In the genomic region with DNA sequence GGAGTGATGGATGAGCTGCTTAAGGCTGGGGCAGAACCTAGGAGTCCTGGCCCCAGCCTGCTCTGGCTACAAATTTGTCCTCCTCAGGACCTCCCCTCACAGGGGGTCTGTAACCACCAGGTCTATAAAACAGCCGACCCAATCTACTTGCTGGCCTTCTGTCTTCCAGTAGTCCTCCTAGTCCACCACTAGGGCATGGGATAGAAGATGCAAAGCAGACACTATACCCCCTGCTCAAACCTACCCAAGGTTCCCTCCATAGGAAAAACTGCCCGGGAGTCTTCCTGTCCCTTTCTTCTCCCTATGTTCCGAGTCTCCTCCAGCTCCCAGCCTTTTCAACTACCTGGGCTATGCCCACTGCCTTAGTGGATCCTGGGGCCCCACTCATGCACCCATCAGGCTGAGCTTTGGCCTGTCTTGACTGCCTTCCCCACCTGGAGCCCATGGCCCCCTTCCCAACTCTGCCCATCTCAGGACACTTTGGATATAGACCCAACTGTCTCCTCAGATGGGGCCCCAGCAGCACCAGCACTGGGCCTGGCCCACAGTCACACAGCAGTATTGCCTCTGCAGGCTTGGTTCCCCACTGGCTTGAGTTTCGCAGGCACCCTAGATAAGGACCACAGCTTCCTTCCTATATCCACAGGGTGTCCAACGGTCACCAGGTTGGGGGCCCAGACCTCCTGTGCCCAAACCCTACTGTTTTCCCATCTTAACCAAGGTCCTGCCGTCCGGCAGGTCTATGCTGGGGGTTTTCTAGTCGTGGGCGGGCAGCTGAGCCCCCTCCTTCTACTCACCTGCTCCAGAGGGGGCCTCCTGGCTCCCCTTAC, we compare ENCODE assay signal across 9 cellular contexts. TPM values are rescaled to one million over a fixed set of nuclear protein-coding genes. Genes with fewer than 3 reads are reported as not detected.
DNase-seq lines count a peak whose midpoint lies in the region; ATAC-seq and TF ChIP-seq lines count a peak whose summit lies in the region.
"Had no signal": no experiment of that assay in that cellular context is flagged by ENCODE, and none has a peak within 500 bp of the region (broad histone marks: within the 10 kb centered on the region; RNA-seq: fewer than 3 reads in every experiment).

No MANE protein-coding gene starts in this region.

- H3K27me3 ChIP-seq in mononuclear cell (ENCODE audit: insufficient read depth, low read length): no peaks in the 10 kb centered on the region

- H3K4me3 Mint-ChIP-seq in brain: peak overlapping the region; percentile 91 to 98 (median 98)

- no peak for ATAC-seq in GM21381 (IDR thresholded peaks at IDR 0.05; ENCODE audit: unreplicated experiment)

- peaks cover 4% of the 10 kb centered on the region for H3K27me3 Mint-ChIP-seq in brain

- H3K27ac Mint-ChIP-seq in brain: peak overlapping the region; percentile 26 to 99 (median 58)

- H3K4me3 ChIP-seq in AG10803 (ENCODE audit: low read length) (peak overlapping the region; percentile 97), mononuclear cell (ENCODE audit: low read length) (peak overlapping the region; percentile 74)

- DNase-seq in AG10803 (ENCODE audit: low read depth): no peak
- DNase-seq in HuH-7 (ENCODE audit: low spot score): peak; percentile 49
- no peak for DNase-seq in LoVo (ENCODE audit: low spot score)
- no peak for DNase-seq in NCI-H1436 treated with DMSO at 0.1 percent for 48 hours (lab: John Stamatoyannopoulos, UW)
- no peak for DNase-seq in NCI-H2171 (lab: John Stamatoyannopoulos, UW)

- peak; percentile 36 for TF ChIP-seq CTCF in AG10803 (conservative IDR thresholded peaks at IDR 0.05; ENCODE audit: low read length)
- TF ChIP-seq CTCF in brain (conservative IDR thresholded peaks at IDR 0.05): no peak

- H3K4me1 ChIP-seq in mononuclear cell (ENCODE audit: insufficient read depth, low read length): peaks cover 34% of the 10 kb centered on the region

- no peaks in the 10 kb centered on the region for H3K36me3 Mint-ChIP-seq in brain

- H3K9me3 ChIP-seq in mononuclear cell (ENCODE audit: low read depth, low read length): no peaks in the 10 kb centered on the region

- H3K4me1 Mint-ChIP-seq in brain: peaks cover 37% of the 10 kb centered on the region

- H3K9me3 Mint-ChIP-seq in brain: no peaks in the 10 kb centered on the region

RNA-seq across cellular contexts. Expression of gene HYAL3, which starts 1.1 kb away (rescaled TPM):
- 4.2 TPM for polyA plus RNA-seq in brain (ENCODE audit: insufficient read depth, low read depth, low replicate concordance)
- total RNA-seq in mononuclear cell: 2.0 TPM

RNA-seq across cellular contexts. Expression of gene NAA80, which starts 1.1 kb away (rescaled TPM):
- 14.0 TPM for polyA plus RNA-seq in brain (ENCODE audit: insufficient read depth, low read depth, low replicate concordance)
- 11.2 TPM for total RNA-seq in mononuclear cell

RNA-seq across cellular contexts. Expression of gene HYAL1, which starts 5.3 kb away (rescaled TPM):
- polyA plus RNA-seq in brain (ENCODE audit: insufficient read depth, low read depth, low replicate concordance): 1.6 TPM
- not detected for total RNA-seq in mononuclear cell

RNA-seq across cellular contexts. Expression of gene IFRD2, which starts 5.9 kb away (rescaled TPM):
- polyA plus RNA-seq in brain (ENCODE audit: insufficient read depth, low read depth, low replicate concordance): 16.7 TPM
- 19.0 TPM for total RNA-seq in mononuclear cell

RNA-seq across cellular contexts. Expression of gene LSMEM2, which starts 19.2 kb away (rescaled TPM):
- polyA plus RNA-seq in brain (ENCODE audit: insufficient read depth, low read depth, low replicate concordance): 0.51 TPM
- not detected for total RNA-seq in mononuclear cell
- total RNA-seq: pulmonary artery endothelial cell had no signal
